ENCODE assay signal across 1 cellular context in the genomic region with DNA sequence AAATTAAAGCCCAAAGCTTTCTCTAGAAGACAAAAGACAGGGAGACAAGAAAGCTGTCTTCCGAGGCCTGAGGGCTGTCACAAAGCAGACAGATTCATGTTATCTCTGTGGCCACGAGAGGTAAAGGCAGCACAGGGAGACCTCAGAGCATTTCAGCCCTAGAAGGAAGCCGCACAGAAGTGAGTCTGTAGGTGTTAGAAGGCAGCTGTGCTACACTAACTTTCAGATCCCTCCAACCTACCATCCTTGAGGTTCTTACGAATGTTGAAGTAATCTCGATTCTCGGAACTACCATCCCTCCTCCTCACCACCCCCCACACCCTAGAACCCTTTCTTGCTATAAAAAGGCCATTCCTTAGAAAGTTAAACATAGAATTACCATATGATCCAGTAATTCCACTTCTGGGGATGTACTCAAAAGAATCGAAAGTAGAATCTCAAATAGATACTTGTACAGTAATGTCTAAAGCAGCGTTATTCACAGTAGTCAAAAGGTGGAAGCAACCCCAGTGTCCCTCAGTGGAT.
TF ChIP-seq lines count a peak whose summit lies in the region.

No MANE protein-coding gene starts in this region.

TF ChIP-seq in GM12878, 131 proteins besides CTCF, POLR2A, EP300 and RAD21 (continued from another document and continues in another):
- TF ChIP-seq CREM (IDR thresholded peaks at IDR 0.05; ENCODE audit: low read depth) = peak; percentile 59
- TF ChIP-seq, protein P1, sequence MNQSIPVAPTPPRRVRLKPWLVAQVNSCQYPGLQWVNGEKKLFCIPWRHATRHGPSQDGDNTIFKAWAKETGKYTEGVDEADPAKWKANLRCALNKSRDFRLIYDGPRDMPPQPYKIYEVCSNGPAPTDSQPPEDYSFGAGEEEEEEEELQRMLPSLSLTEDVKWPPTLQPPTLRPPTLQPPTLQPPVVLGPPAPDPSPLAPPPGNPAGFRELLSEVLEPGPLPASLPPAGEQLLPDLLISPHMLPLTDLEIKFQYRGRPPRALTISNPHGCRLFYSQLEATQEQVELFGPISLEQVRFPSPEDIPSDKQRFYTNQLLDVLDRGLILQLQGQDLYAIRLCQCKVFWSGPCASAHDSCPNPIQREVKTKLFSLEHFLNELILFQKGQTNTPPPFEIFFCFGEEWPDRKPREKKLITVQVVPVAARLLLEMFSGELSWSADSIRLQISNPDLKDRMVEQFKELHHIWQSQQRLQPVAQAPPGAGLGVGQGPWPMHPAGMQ (IDR thresholded peaks at IDR 0.05; ENCODE audit: borderline replicate concordance) = no peak
- TF ChIP-seq SMAD5 (IDR thresholded peaks at IDR 0.05; ENCODE audit: low read depth) = no peak
- TF ChIP-seq, protein P2, sequence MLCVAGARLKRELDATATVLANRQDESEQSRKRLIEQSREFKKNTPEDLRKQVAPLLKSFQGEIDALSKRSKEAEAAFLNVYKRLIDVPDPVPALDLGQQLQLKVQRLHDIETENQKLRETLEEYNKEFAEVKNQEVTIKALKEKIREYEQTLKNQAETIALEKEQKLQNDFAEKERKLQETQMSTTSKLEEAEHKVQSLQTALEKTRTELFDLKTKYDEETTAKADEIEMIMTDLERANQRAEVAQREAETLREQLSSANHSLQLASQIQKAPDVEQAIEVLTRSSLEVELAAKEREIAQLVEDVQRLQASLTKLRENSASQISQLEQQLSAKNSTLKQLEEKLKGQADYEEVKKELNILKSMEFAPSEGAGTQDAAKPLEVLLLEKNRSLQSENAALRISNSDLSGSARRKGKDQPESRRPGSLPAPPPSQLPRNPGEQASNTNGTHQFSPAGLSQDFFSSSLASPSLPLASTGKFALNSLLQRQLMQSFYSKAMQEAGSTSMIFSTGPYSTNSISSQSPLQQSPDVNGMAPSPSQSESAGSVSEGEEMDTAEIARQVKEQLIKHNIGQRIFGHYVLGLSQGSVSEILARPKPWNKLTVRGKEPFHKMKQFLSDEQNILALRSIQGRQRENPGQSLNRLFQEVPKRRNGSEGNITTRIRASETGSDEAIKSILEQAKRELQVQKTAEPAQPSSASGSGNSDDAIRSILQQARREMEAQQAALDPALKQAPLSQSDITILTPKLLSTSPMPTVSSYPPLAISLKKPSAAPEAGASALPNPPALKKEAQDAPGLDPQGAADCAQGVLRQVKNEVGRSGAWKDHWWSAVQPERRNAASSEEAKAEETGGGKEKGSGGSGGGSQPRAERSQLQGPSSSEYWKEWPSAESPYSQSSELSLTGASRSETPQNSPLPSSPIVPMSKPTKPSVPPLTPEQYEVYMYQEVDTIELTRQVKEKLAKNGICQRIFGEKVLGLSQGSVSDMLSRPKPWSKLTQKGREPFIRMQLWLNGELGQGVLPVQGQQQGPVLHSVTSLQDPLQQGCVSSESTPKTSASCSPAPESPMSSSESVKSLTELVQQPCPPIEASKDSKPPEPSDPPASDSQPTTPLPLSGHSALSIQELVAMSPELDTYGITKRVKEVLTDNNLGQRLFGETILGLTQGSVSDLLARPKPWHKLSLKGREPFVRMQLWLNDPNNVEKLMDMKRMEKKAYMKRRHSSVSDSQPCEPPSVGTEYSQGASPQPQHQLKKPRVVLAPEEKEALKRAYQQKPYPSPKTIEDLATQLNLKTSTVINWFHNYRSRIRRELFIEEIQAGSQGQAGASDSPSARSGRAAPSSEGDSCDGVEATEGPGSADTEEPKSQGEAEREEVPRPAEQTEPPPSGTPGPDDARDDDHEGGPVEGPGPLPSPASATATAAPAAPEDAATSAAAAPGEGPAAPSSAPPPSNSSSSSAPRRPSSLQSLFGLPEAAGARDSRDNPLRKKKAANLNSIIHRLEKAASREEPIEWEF (IDR thresholded peaks at IDR 0.05; ENCODE audit: insufficient replicate concordance, low read depth, low read length) = no peak
- TF ChIP-seq, protein P3, sequence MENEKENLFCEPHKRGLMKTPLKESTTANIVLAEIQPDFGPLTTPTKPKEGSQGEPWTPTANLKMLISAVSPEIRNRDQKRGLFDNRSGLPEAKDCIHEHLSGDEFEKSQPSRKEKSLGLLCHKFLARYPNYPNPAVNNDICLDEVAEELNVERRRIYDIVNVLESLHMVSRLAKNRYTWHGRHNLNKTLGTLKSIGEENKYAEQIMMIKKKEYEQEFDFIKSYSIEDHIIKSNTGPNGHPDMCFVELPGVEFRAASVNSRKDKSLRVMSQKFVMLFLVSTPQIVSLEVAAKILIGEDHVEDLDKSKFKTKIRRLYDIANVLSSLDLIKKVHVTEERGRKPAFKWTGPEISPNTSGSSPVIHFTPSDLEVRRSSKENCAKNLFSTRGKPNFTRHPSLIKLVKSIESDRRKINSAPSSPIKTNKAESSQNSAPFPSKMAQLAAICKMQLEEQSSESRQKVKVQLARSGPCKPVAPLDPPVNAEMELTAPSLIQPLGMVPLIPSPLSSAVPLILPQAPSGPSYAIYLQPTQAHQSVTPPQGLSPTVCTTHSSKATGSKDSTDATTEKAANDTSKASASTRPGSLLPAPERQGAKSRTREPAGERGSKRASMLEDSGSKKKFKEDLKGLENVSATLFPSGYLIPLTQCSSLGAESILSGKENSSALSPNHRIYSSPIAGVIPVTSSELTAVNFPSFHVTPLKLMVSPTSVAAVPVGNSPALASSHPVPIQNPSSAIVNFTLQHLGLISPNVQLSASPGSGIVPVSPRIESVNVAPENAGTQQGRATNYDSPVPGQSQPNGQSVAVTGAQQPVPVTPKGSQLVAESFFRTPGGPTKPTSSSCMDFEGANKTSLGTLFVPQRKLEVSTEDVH (IDR thresholded peaks at IDR 0.05; ENCODE audit: low read depth, partially characterized antibody) = no peak
- no peak for TF ChIP-seq CBFB (IDR thresholded peaks at IDR 0.05; ENCODE audit: low read depth)
- TF ChIP-seq CREB1 (IDR thresholded peaks at IDR 0.05; ENCODE audit: low read depth) = peak; percentile 33; the same call in 1 of the 2 replicates
- TF ChIP-seq RCOR1 (conservative IDR thresholded peaks at IDR 0.05; ENCODE audit: low read depth, low read length) = no peak
- TF ChIP-seq, protein P4, sequence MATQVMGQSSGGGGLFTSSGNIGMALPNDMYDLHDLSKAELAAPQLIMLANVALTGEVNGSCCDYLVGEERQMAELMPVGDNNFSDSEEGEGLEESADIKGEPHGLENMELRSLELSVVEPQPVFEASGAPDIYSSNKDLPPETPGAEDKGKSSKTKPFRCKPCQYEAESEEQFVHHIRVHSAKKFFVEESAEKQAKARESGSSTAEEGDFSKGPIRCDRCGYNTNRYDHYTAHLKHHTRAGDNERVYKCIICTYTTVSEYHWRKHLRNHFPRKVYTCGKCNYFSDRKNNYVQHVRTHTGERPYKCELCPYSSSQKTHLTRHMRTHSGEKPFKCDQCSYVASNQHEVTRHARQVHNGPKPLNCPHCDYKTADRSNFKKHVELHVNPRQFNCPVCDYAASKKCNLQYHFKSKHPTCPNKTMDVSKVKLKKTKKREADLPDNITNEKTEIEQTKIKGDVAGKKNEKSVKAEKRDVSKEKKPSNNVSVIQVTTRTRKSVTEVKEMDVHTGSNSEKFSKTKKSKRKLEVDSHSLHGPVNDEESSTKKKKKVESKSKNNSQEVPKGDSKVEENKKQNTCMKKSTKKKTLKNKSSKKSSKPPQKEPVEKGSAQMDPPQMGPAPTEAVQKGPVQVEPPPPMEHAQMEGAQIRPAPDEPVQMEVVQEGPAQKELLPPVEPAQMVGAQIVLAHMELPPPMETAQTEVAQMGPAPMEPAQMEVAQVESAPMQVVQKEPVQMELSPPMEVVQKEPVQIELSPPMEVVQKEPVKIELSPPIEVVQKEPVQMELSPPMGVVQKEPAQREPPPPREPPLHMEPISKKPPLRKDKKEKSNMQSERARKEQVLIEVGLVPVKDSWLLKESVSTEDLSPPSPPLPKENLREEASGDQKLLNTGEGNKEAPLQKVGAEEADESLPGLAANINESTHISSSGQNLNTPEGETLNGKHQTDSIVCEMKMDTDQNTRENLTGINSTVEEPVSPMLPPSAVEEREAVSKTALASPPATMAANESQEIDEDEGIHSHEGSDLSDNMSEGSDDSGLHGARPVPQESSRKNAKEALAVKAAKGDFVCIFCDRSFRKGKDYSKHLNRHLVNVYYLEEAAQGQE (IDR thresholded peaks at IDR 0.05; ENCODE audit: low read depth, low read length) = no peak
- no peak for TF ChIP-seq RFX5 (IDR thresholded peaks at IDR 0.05; ENCODE audit: low read depth, low read length)
- 0 out of 2 replicates have a peak, but pooled peaks have one; percentile 58 for TF ChIP-seq CBX5 (IDR thresholded peaks at IDR 0.05; ENCODE audit: low read depth)
- TF ChIP-seq, protein P5, sequence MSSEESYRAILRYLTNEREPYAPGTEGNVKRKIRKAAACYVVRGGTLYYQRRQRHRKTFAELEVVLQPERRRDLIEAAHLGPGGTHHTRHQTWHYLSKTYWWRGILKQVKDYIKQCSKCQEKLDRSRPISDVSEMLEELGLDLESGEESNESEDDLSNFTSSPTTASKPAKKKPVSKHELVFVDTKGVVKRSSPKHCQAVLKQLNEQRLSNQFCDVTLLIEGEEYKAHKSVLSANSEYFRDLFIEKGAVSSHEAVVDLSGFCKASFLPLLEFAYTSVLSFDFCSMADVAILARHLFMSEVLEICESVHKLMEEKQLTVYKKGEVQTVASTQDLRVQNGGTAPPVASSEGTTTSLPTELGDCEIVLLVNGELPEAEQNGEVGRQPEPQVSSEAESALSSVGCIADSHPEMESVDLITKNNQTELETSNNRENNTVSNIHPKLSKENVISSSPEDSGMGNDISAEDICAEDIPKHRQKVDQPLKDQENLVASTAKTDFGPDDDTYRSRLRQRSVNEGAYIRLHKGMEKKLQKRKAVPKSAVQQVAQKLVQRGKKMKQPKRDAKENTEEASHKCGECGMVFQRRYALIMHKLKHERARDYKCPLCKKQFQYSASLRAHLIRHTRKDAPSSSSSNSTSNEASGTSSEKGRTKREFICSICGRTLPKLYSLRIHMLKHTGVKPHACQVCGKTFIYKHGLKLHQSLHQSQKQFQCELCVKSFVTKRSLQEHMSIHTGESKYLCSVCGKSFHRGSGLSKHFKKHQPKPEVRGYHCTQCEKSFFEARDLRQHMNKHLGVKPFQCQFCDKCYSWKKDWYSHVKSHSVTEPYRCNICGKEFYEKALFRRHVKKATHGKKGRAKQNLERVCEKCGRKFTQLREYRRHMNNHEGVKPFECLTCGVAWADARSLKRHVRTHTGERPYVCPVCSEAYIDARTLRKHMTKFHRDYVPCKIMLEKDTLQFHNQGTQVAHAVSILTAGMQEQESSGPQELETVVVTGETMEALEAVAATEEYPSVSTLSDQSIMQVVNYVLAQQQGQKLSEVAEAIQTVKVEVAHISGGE (CRISPR knock-in tag; IDR thresholded peaks at IDR 0.05) = no peak
- peak; percentile 72; the same call in 1 of the 2 replicates for TF ChIP-seq TCF3 (IDR thresholded peaks at IDR 0.05; ENCODE audit: borderline replicate concordance, insufficient read depth, low read depth, low read length)
- TF ChIP-seq, protein P6, sequence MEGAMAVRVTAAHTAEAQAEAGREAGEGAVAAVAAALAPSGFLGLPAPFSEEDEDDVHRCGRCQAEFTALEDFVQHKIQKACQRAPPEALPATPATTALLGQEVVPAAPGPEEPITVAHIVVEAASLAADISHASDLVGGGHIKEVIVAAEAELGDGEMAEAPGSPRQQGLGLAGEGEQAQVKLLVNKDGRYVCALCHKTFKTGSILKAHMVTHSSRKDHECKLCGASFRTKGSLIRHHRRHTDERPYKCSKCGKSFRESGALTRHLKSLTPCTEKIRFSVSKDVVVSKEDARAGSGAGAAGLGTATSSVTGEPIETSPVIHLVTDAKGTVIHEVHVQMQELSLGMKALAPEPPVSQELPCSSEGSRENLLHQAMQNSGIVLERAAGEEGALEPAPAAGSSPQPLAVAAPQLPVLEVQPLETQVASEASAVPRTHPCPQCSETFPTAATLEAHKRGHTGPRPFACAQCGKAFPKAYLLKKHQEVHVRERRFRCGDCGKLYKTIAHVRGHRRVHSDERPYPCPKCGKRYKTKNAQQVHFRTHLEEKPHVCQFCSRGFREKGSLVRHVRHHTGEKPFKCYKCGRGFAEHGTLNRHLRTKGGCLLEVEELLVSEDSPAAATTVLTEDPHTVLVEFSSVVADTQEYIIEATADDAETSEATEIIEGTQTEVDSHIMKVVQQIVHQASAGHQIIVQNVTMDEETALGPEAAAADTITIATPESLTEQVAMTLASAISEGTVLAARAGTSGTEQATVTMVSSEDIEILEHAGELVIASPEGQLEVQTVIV (IDR thresholded peaks at IDR 0.05; ENCODE audit: borderline replicate concordance, partially characterized antibody) = no peak
- TF ChIP-seq NFIC (IDR thresholded peaks at IDR 0.05; ENCODE audit: low read depth, low read length) = peak; percentile 88
- TF ChIP-seq STAT3 (IDR thresholded peaks at IDR 0.05; ENCODE audit: low read depth, low read length) = no peak
- TF ChIP-seq, protein P7, sequence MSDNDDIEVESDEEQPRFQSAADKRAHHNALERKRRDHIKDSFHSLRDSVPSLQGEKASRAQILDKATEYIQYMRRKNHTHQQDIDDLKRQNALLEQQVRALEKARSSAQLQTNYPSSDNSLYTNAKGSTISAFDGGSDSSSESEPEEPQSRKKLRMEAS (IDR thresholded peaks at IDR 0.05; ENCODE audit: low read depth, low read length) = no peak
- 0 out of 2 replicates have a peak, but pooled peaks have one; percentile 16 for TF ChIP-seq TBL1XR1 (IDR thresholded peaks at IDR 0.05; ENCODE audit: low read depth, low read length)
- no peak for TF ChIP-seq ZNF274 (IDR thresholded peaks at IDR 0.05; ENCODE audit: insufficient read depth, insufficient read length)
- TF ChIP-seq, protein P8, sequence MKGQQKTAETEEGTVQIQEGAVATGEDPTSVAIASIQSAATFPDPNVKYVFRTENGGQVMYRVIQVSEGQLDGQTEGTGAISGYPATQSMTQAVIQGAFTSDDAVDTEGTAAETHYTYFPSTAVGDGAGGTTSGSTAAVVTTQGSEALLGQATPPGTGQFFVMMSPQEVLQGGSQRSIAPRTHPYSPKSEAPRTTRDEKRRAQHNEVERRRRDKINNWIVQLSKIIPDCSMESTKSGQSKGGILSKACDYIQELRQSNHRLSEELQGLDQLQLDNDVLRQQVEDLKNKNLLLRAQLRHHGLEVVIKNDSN (IDR thresholded peaks at IDR 0.05; ENCODE audit: borderline replicate concordance, extremely low read length, insufficient read depth, low read depth, low read length) = no peak
- peak in 1 of 2 experiments; percentile 78; a peak in 2 of 4 replicates for TF ChIP-seq ETV6 (conservative IDR thresholded peaks at IDR 0.05 in 1 of 2, IDR thresholded peaks at IDR 0.05 in 1 of 2; ENCODE audit: borderline replicate concordance in 1 of 2, low read depth in 1 of 2)
- TF ChIP-seq ZNF24 (IDR thresholded peaks at IDR 0.05) = no peak; the same call in 1 of the 2 replicates
- no peak for TF ChIP-seq ZZZ3 (IDR thresholded peaks at IDR 0.05; ENCODE audit: control insufficient read depth, insufficient read length, low read depth)
- TF ChIP-seq GABPA (IDR thresholded peaks at IDR 0.05; ENCODE audit: low read depth) = no peak
- peak; percentile 75; the same call in 1 of the 2 replicates for TF ChIP-seq PAX5 (IDR thresholded peaks at IDR 0.05; ENCODE audit: borderline replicate concordance, low read depth, low read length)
- no peak for TF ChIP-seq WRNIP1 (IDR thresholded peaks at IDR 0.05; ENCODE audit: borderline replicate concordance, low read depth, low read length)
- TF ChIP-seq ZSCAN29 (IDR thresholded peaks at IDR 0.05) = no peak
- no peak for TF ChIP-seq HCFC1 (IDR thresholded peaks at IDR 0.05; ENCODE audit: low read length)
- peak; percentile 76 for TF ChIP-seq IRF4 (IDR thresholded peaks at IDR 0.05; ENCODE audit: low read depth, low read length)
- TF ChIP-seq ZBED1 (IDR thresholded peaks at IDR 0.05; ENCODE audit: borderline replicate concordance) = no peak
- no peak for TF ChIP-seq SMAD1 (IDR thresholded peaks at IDR 0.05; ENCODE audit: low read depth, partially characterized antibody)
